Comparison of ENCODE assay signal across 17 cellular contexts in the genomic region with DNA sequence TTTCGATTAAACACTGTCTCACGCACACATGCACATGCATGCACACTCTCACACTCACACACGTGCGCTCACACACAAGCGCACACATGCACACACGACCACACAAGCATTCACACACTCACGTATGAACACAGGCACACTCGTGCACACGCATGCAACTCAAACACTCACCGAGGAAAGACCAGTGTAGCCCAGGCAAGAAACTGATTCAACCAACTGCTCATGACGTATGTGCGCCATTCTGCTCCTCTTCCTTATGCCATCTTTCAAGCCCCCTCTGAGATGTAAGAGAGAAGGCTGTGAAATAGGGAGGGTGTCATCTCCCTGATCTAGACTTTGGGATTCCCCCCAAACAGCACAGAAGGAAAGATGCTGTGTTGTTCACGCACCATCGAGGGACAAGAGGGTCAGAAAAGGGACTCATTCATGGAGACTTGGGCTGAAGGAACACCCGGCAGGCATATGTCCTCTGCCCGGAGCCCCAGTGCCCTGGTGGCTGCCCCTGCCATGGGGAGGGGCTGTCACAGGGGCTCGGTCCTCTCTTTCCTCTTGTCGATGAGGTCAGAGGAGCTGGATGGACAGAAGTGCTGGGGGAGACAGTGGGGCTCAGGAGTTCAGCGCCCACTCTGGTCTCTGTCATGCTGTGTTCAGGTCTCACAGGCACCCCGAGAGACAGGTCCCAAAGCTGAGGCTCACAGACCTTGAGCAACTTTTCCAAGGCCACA.
"Had no signal": no experiment of that assay in that cellular context is flagged by ENCODE, and none has a peak within 500 bp of the region (broad histone marks: within the 10 kb centered on the region; RNA-seq: fewer than 3 reads in every experiment).

No MANE protein-coding gene starts in this region.

- H3K27ac ChIP-seq: coronary artery, epithelial cell of prostate, esophagus squamous epithelium, gastroesophageal sphincter, left ventricle myocardium inferior, lower lobe of right lung, tibial artery, upper lobe of right lung had no signal

- H3K9me3 ChIP-seq: lower lobe of right lung, tibial artery, upper lobe of right lung had no signal

- H3K36me3 ChIP-seq: esophagus squamous epithelium, gastroesophageal sphincter, left ventricle myocardium inferior, lower lobe of right lung, tibial artery, upper lobe of right lung had no signal

- H3K27me3 ChIP-seq: tibial artery, upper lobe of right lung had no signal

- H3K4me3 ChIP-seq: coronary artery, esophagus squamous epithelium, gastroesophageal sphincter, left ventricle myocardium inferior, lower lobe of right lung, tibial artery, upper lobe of right lung had no signal

- DNase-seq: effector memory CD4-positive, alpha-beta T cell; esophagus squamous epithelium; foreskin fibroblast; glutamatergic neuron; left cardiac atrium; left ventricle myocardium inferior; lower lobe of right lung; midbrain; small intestine; stimulated activated CD4-positive, alpha-beta T cell treated with anti-CD3 and anti-CD28 coated beads, Interleukin-12 subunit alpha, Interleukin-12 subunit beta, amount 100 ng/mL, for 4 hours; stimulated activated CD4-positive, alpha-beta T cell treated with anti-CD3 and anti-CD28 coated beads, Interleukin-2, amount 100 ng/mL, for 48 hours; stimulated activated naive CD8-positive, alpha-beta T cell treated with anti-CD3 and anti-CD28 coated beads, Interleukin-15, Interleukin-2, amounts not matched to agents 100 U/mL and 50 U/mL, for 24 hours; tibial artery; upper lobe of right lung had no signal

- H3K4me1 ChIP-seq: esophagus squamous epithelium, gastroesophageal sphincter, left ventricle myocardium inferior, lower lobe of right lung, tibial artery, upper lobe of right lung had no signal
